In the genomic region with DNA sequence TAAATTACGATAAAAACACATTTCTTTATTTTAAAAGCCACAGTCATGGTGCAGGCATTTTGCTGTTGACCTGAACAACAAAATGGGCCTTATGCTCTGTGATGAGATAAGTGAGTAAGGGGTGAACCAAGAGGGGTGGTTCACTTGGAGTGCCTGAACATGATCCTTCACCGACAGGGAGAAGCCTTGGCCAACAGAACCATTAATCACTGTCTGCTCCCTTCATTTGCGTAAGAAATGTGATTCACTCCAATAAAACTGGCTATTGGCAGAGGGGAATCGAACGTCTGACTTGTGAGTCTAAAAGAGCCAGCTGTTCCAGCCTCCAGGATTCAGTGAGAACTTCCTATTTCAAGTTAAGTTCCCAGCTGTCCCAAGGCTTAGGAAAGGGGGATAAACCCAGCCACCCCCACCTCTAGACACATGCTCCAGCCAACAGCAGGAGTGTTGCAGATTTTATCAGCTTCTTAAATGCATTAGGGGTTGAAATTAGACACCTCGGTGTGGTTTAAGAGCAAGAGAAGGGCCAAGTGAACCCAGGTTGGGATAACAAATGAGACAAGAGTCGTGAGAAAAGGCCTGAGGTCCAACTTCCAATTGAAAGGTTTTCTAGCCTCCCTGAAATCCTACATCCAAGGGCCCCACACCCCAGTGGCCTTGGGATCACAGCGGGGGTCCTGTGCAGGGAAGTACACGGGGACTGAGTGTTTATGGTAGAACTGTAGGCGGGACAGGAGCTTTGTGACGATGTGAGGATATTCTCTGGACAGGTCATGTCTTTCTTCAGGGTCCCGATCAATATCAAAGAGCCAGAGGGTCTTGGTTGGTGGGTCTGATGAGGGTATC, we compare ENCODE assay signal across 14 cellular contexts.
A peak's percentile ranks its signal among the peaks of the same experiment; 100 is the strongest.
DNase-seq lines count a peak whose midpoint lies in the region; ATAC-seq and TF ChIP-seq lines count a peak whose summit lies in the region.
"Had no signal": no experiment of that assay in that cellular context is flagged by ENCODE, and none has a peak within 500 bp of the region (broad histone marks: within the 10 kb centered on the region; RNA-seq: fewer than 3 reads in every experiment).

No MANE protein-coding gene starts in this region.

- POLR2A ChIA-PET in AG04450 (lab: Yijun Ruan, JAX): interaction anchor here (0.8 to 1.3 kb wide), 4 partner anchors 23 to 205 kb away, joined by 3 to 6 read pairs (median 4); a partner anchor contains a TSS

- H3K36me3 Mint-ChIP-seq in HFFc6 (ENCODE audit: low read depth): peaks cover 11% of the 10 kb centered on the region; the same call in 1 of the 2 replicates
- H3K36me3 Mint-ChIP-seq in stimulated activated naive B cell treated with anti-CD40 and anti-IgM and Interleukin-4, amounts not matched to agents 10 μg/mL and 1 μg/mL and 100 μg/mL, for 72 hours: peaks cover 24 to 35% of the 10 kb centered on the region in 2 donors
- H3K36me3 Mint-ChIP-seq in activated T-cell treated with anti-CD3 and anti-CD28 coated beads, Interleukin-2, amount 50 U/mL, for 24 hours (ENCODE audit: low read depth): peaks cover 43% of the 10 kb centered on the region
- H3K36me3 Mint-ChIP-seq in activated CD4-positive, alpha-beta T cell treated with anti-CD3 and anti-CD28 coated beads, Interleukin-2, amount 10 ng/mL, durations not matched to agents 24 days and 14 days (ENCODE audit: low read depth): peaks cover 6% of the 10 kb centered on the region

- no peak for TF ChIP-seq CTCF in AG04450 (IDR thresholded peaks at IDR 0.05; ENCODE audit: low read depth, low read length)
- no peak for TF ChIP-seq CTCF in HFFc6 (IDR thresholded peaks at IDR 0.05)
- no peak for TF ChIP-seq CTCF in WERI-Rb-1 (IDR thresholded peaks at IDR 0.05; ENCODE audit: low read depth, low read length)

- peaks cover 38% of the 10 kb centered on the region for H3K4me1 Mint-ChIP-seq in HFFc6 (ENCODE audit: low read depth)
- H3K4me1 Mint-ChIP-seq in stimulated activated naive B cell treated with anti-CD40 and anti-IgM and Interleukin-4, amounts not matched to agents 10 μg/mL and 1 μg/mL and 100 μg/mL, for 72 hours: no peaks in the 10 kb centered on the region
- peaks cover 3% of the 10 kb centered on the region for H3K4me1 Mint-ChIP-seq in activated T-cell treated with anti-CD3 and anti-CD28 coated beads, Interleukin-2, amount 50 U/mL, for 24 hours (ENCODE audit: low read depth)
- H3K4me1 Mint-ChIP-seq in activated CD4-positive, alpha-beta T cell treated with anti-CD3 and anti-CD28 coated beads, Interleukin-2, amount 10 ng/mL, durations not matched to agents 24 days and 14 days: no peaks in the 10 kb centered on the region
- H3K4me1 Mint-ChIP-seq: activated naive CD4-positive, alpha-beta T cell treated with anti-CD3 and anti-CD28 coated beads, Interleukin-2, amount 50 U/mL, for 24 hours had no signal

- CTCF ChIA-PET in AG04450 (lab: Charles Lee): interaction anchor here (0.8 to 1.4 kb wide), 2 partner anchors 20 kb away, joined by 3 read pairs; no protein-coding TSS in a partner anchor

- no peaks in the 10 kb centered on the region for H3K9me3 Mint-ChIP-seq in HFFc6
- peaks cover 0 to 2% of the 10 kb centered on the region in 2 donors for H3K9me3 Mint-ChIP-seq in stimulated activated naive B cell treated with anti-CD40 and anti-IgM and Interleukin-4, amounts not matched to agents 10 μg/mL and 1 μg/mL and 100 μg/mL, for 72 hours
- no peaks in the 10 kb centered on the region for H3K9me3 Mint-ChIP-seq in activated T-cell treated with anti-CD3 and anti-CD28 coated beads, Interleukin-2, amount 50 U/mL, for 24 hours
- no peaks in the 10 kb centered on the region for H3K9me3 Mint-ChIP-seq in activated CD4-positive, alpha-beta T cell treated with anti-CD3 and anti-CD28 coated beads, Interleukin-2, amount 10 ng/mL, durations not matched to agents 24 days and 14 days

- no peaks in the 10 kb centered on the region for H3K27me3 ChIP-seq in AG04450 (ENCODE audit: control insufficient read depth, insufficient read depth, low read length)
- H3K27me3 ChIP-seq in WERI-Rb-1 (ENCODE audit: insufficient read depth, low read depth, severe bottlenecking): no peaks in the 10 kb centered on the region
- H3K27me3 ChIP-seq: BLaER1, transverse colon had no signal

- peak overlapping the region; percentile 64 for H3K27ac Mint-ChIP-seq in HFFc6
- H3K27ac Mint-ChIP-seq in stimulated activated naive B cell treated with anti-CD40 and anti-IgM and Interleukin-4, amounts not matched to agents 10 μg/mL and 1 μg/mL and 100 μg/mL, for 72 hours: no peak overlapping the region
- no peak overlapping the region for H3K27ac Mint-ChIP-seq in activated T-cell treated with anti-CD3 and anti-CD28 coated beads, Interleukin-2, amount 50 U/mL, for 24 hours
- H3K27ac Mint-ChIP-seq in activated CD4-positive, alpha-beta T cell treated with anti-CD3 and anti-CD28 coated beads, Interleukin-2, amount 10 ng/mL, durations not matched to agents 24 days and 14 days: no peak overlapping the region
- H3K27ac Mint-ChIP-seq: activated naive CD4-positive, alpha-beta T cell treated with anti-CD3 and anti-CD28 coated beads, Interleukin-2, amount 50 U/mL, for 24 hours had no signal

- DNase-seq in AG04450 (ENCODE audit: low read depth, low spot score) (peak; percentile 79), HFFc6 (peak; percentile 64), WERI-Rb-1 (peak; percentile 50), left cardiac atrium (peak; percentile 39), hypothalamus (lab: John Stamatoyannopoulos, UW) (no peak)
- no peak for DNase-seq in stimulated activated naive B cell treated with anti-CD40 and anti-IgM and Interleukin-4, amounts not matched to agents 10 μg/mL and 1 μg/mL and 100 μg/mL, for 72 hours
- no peak for DNase-seq in activated T-cell treated with anti-CD3 and anti-CD28 coated beads, Interleukin-2, amount 50 U/mL, for 24 hours
- DNase-seq in activated CD4-positive, alpha-beta T cell treated with anti-CD3 and anti-CD28 coated beads, Interleukin-2, amount 10 ng/mL, durations not matched to agents 24 days and 14 days: no peak
- DNase-seq: activated CD4-positive, alpha-beta T cell treated with anti-CD3 and anti-CD28 coated beads for 48 hours; effector memory CD4-positive, alpha-beta T cell; NCI-H345; transverse colon had no signal

- no peaks in the 10 kb centered on the region for H3K36me3 ChIP-seq in WERI-Rb-1
- H3K36me3 ChIP-seq: transverse colon had no signal

- ATAC-seq in left cardiac atrium: peak; percentile 57 to 92
- no peak for ATAC-seq in stimulated activated naive B cell treated with anti-CD40 and anti-IgM and Interleukin-4, amounts not matched to agents 10 μg/mL and 1 μg/mL and 100 μg/mL, for 72 hours (replicated peaks)

- H3K9me3 ChIP-seq in AG04450 (ENCODE audit: control insufficient read depth, insufficient read depth, low read length) (peaks cover 4% of the 10 kb centered on the region; the same call in 1 of the 2 replicates), WERI-Rb-1 (ENCODE audit: severe bottlenecking) (no peaks in the 10 kb centered on the region)
- H3K9me3 ChIP-seq: BLaER1, transverse colon had no signal

- H3K4me3 Mint-ChIP-seq in HFFc6: no peak overlapping the region
- H3K4me3 Mint-ChIP-seq in stimulated activated naive B cell treated with anti-CD40 and anti-IgM and Interleukin-4, amounts not matched to agents 10 μg/mL and 1 μg/mL and 100 μg/mL, for 72 hours: no peak overlapping the region
- H3K4me3 Mint-ChIP-seq in activated T-cell treated with anti-CD3 and anti-CD28 coated beads, Interleukin-2, amount 50 U/mL, for 24 hours: no peak overlapping the region
- H3K4me3 Mint-ChIP-seq in activated CD4-positive, alpha-beta T cell treated with anti-CD3 and anti-CD28 coated beads, Interleukin-2, amount 10 ng/mL, durations not matched to agents 24 days and 14 days: no peak overlapping the region
- H3K4me3 Mint-ChIP-seq: activated naive CD4-positive, alpha-beta T cell treated with anti-CD3 and anti-CD28 coated beads, Interleukin-2, amount 50 U/mL, for 24 hours had no signal

- H3K27me3 Mint-ChIP-seq in HFFc6 (ENCODE audit: insufficient read depth): no peaks in the 10 kb centered on the region; the same call in 1 of the 2 replicates
- no peaks in the 10 kb centered on the region for H3K27me3 Mint-ChIP-seq in stimulated activated naive B cell treated with anti-CD40 and anti-IgM and Interleukin-4, amounts not matched to agents 10 μg/mL and 1 μg/mL and 100 μg/mL, for 72 hours
- no peaks in the 10 kb centered on the region for H3K27me3 Mint-ChIP-seq in activated T-cell treated with anti-CD3 and anti-CD28 coated beads, Interleukin-2, amount 50 U/mL, for 24 hours
- H3K27me3 Mint-ChIP-seq in activated CD4-positive, alpha-beta T cell treated with anti-CD3 and anti-CD28 coated beads, Interleukin-2, amount 10 ng/mL, durations not matched to agents 24 days and 14 days: no peaks in the 10 kb centered on the region
- H3K27me3 Mint-ChIP-seq: activated naive CD4-positive, alpha-beta T cell treated with anti-CD3 and anti-CD28 coated beads, Interleukin-2, amount 50 U/mL, for 24 hours had no signal

- peak overlapping the region; percentile 69 for H3K27ac ChIP-seq in AG04450 (ENCODE audit: low read depth, low read length)
- no peak overlapping the region for H3K27ac ChIP-seq in WERI-Rb-1
- H3K27ac ChIP-seq: BLaER1, transverse colon had no signal

- no peak overlapping the region for H3K4me3 ChIP-seq in AG04450 (ENCODE audit: low read depth, low read length)
- H3K4me3 ChIP-seq in WERI-Rb-1 (ENCODE audit: low read depth, low read length): no peak overlapping the region
- H3K4me3 ChIP-seq: BLaER1, transverse colon had no signal

- intact Hi-C loops in left cardiac atrium (cut with DNase I): no loop called here
- intact Hi-C loops in activated CD4-positive, alpha-beta T cell treated with anti-CD3 and anti-CD28 coated beads, Interleukin-2, amount 10 ng/mL, durations not matched to agents 24 days and 14 days (cut with micrococcal nuclease): no loop called here

Comparison
In these comparisons a context has a peak if more than half of its experiments do, and no peak if none do; other contexts are left out.
1. DNase-seq: peak in AG04450 (single experiment), HFFc6 (single experiment), WERI-Rb-1 (single experiment) and left cardiac atrium (single experiment); none in hypothalamus (0 of 51), stimulated activated naive B cell treated with anti-CD40 and anti-IgM and Interleukin-4, amounts not matched to agents 10 μg/mL and 1 μg/mL and 100 μg/mL, for 72 hours (single experiment), activated T-cell treated with anti-CD3 and anti-CD28 coated beads, Interleukin-2, amount 50 U/mL, for 24 hours (single experiment) and activated CD4-positive, alpha-beta T cell treated with anti-CD3 and anti-CD28 coated beads, Interleukin-2, amount 10 ng/mL, durations not matched to agents 24 days and 14 days (single experiment).
2. ATAC-seq: peak in left cardiac atrium (2 of 2); none in stimulated activated naive B cell treated with anti-CD40 and anti-IgM and Interleukin-4, amounts not matched to agents 10 μg/mL and 1 μg/mL and 100 μg/mL, for 72 hours (0 of 2).